In genomic region chr4:106587558-106587957, GRCh38 we compare ENCODE assay signal across 10 cellular contexts.
A peak's percentile ranks its signal among the peaks of the same experiment; 100 is the strongest.
DNase-seq lines count a peak whose midpoint lies in the region; ATAC-seq lines count a peak whose summit lies in the region.
"Had no signal": no experiment of that assay in that cellular context is flagged by ENCODE, and none has a peak within 500 bp of the region (broad histone marks: within the 10 kb centered on the region; RNA-seq: fewer than 3 reads in every experiment).

No MANE protein-coding gene starts in this region.

- H3K27ac ChIP-seq in epithelial cell of prostate: peak overlapping the region; percentile 91

- DNase-seq in ELR (ENCODE audit: low read depth): peak; percentile 75
- DNase-seq in NCI-H226: peak; percentile 62
- peak; percentile 60 for DNase-seq in epithelial cell of prostate (ENCODE audit: low read depth, low spot score)
- DNase-seq in renal cortical epithelial cell (ENCODE audit: low read depth): peak; percentile 87
- DNase-seq in cortex of kidney (lab: John Stamatoyannopoulos, UW): no peak
- no peak for DNase-seq in NCI-H2081 treated with DMSO at 0.1 percent for 48 hours (lab: John Stamatoyannopoulos, UW)
- no peak for DNase-seq in globus pallidus (ENCODE audit: low spot score)
- DNase-seq: activated T-cell treated with anti-CD3 and anti-CD28 coated beads, Interleukin-2, amount 50 U/mL, for 1 hour; stimulated activated CD4-positive, alpha-beta T cell treated with anti-CD3 and anti-CD28 coated beads, Interleukin-12 subunit alpha, Interleukin-12 subunit beta, amount 100 ng/mL, for 4 hours had no signal

- no peak for ATAC-seq in GM18909 (IDR thresholded peaks at IDR 0.05; ENCODE audit: poor library complexity, unreplicated experiment)

Comparison
In these comparisons a context has a peak if more than half of its experiments do, and no peak if none do; other contexts are left out.
1. DNase-seq: peak in ELR (single experiment), NCI-H226 (single experiment), epithelial cell of prostate (single experiment) and renal cortical epithelial cell (single experiment); none in cortex of kidney (single experiment), NCI-H2081 treated with DMSO at 0.1 percent for 48 hours (single experiment) and globus pallidus (single experiment).